ENCODE assay signal across 28 cellular contexts in genomic region chr9:85925493-85925892, GRCh38.
"Had no signal": no experiment of that assay in that cellular context is flagged by ENCODE, and none has a peak within 500 bp of the region (broad histone marks: within the 10 kb centered on the region; RNA-seq: fewer than 3 reads in every experiment).

No MANE protein-coding gene starts in this region.

- H3K9me3 ChIP-seq: colonic mucosa, esophagus muscularis mucosa, esophagus squamous epithelium, gastrocnemius medialis, gastroesophageal sphincter, heart left ventricle, heart right ventricle had no signal

- H3K36me3 ChIP-seq: colonic mucosa, esophagus muscularis mucosa, esophagus squamous epithelium, gastrocnemius medialis, gastroesophageal sphincter, heart left ventricle, heart right ventricle had no signal

- ATAC-seq: effector memory CD8-positive, alpha-beta T cell; esophagus mucosa; foreskin keratinocyte; gastrocnemius medialis; gastroesophageal sphincter; heart left ventricle; heart right ventricle had no signal

- DNase-seq: colonic mucosa; cortex of kidney; dermis blood vessel endothelial cell; dorsolateral prefrontal cortex; effector CD4-positive, alpha-beta T cell; effector CD8-positive, alpha-beta T cell; effector memory CD4-positive, alpha-beta T cell; effector memory CD8-positive, alpha-beta T cell; endodermal cell; erythroblast; esophagus squamous epithelium; foreskin fibroblast; foreskin keratinocyte; foreskin melanocyte; gastrocnemius medialis; glutamatergic neuron; head of caudate nucleus; heart left ventricle; heart right ventricle had no signal

- FAIRE-seq: colon, endometrium, endothelial cell of umbilical vein, frontal cortex had no signal

- H3K4me3 ChIP-seq: colonic mucosa, coronary artery, dorsolateral prefrontal cortex, esophagus muscularis mucosa, esophagus squamous epithelium, gastrocnemius medialis, gastroesophageal sphincter, heart left ventricle, heart right ventricle had no signal

- H3K4me1 ChIP-seq: colonic mucosa, esophagus squamous epithelium, foreskin keratinocyte, gastrocnemius medialis had no signal

- H3K27me3 ChIP-seq: colonic mucosa, dorsolateral prefrontal cortex, esophagus muscularis mucosa, gastrocnemius medialis, gastroesophageal sphincter, heart left ventricle, heart right ventricle had no signal

- H3K27ac ChIP-seq: colonic mucosa, coronary artery, epithelial cell of prostate, esophagus muscularis mucosa, esophagus squamous epithelium, foreskin keratinocyte, gastrocnemius medialis, gastroesophageal sphincter, heart left ventricle, heart right ventricle had no signal
